24 cellular contexts compared by ENCODE assay signal in the genomic region with DNA sequence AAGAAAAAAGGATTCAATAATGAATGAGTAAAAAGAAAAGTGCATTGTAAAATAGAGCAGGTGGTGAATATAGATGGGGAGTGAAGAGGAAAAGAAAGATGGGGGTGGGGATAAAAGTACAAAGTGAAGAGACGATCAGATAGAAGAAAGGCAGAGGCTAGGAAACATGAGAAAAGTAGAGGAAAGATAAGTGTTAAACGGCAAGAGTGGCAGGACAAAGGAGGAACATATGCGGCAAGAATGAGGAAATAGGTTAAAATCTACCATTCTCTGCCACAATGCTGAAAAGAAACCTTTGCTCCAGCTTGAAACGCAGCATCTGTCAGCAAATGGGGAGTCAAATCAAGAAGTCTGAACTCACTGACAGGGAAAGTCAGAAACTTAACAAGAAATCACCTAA. TPM values are rescaled to one million over a fixed set of nuclear protein-coding genes. Genes with fewer than 3 reads are reported as not detected.
A peak's percentile ranks its signal among the peaks of the same experiment; 100 is the strongest.
DNase-seq lines count a peak whose midpoint lies in the region; ATAC-seq and TF ChIP-seq lines count a peak whose summit lies in the region.
"Had no signal": no experiment of that assay in that cellular context is flagged by ENCODE, and none has a peak within 500 bp of the region (broad histone marks: within the 10 kb centered on the region; RNA-seq: fewer than 3 reads in every experiment).

No MANE protein-coding gene starts in this region.

- TF ChIP-seq POLR2A in lower leg skin (IDR thresholded peaks at IDR 0.05), result no peak

- peaks cover 51% of the 10 kb centered on the region for H3K4me1 Mint-ChIP-seq in CD4-positive, alpha-beta T cell (ENCODE audit: low read depth)
- peaks cover 25% of the 10 kb centered on the region for H3K4me1 Mint-ChIP-seq in activated T-helper 17 cell treated with anti-CD3 and anti-CD28 coated beads, Interleukin-2, amount 50 U/mL, for 72 hours

- POLR2A ChIA-PET in CD4-positive, alpha-beta T cell (lab: Charles Lee), result no interaction called here

- H3K27me3 Mint-ChIP-seq in CD4-positive, alpha-beta T cell, result no peaks in the 10 kb centered on the region
- H3K27me3 Mint-ChIP-seq in activated T-helper 17 cell treated with anti-CD3 and anti-CD28 coated beads, Interleukin-2, amount 50 U/mL, for 72 hours, result no peaks in the 10 kb centered on the region
- H3K27me3 Mint-ChIP-seq: activated naive CD4-positive, alpha-beta T cell treated with anti-CD3 and anti-CD28 coated beads, Interleukin-2, amount 10 ng/mL, durations not matched to agents 7 days and 5 days had no signal

- H3K9me3 Mint-ChIP-seq in CD4-positive, alpha-beta T cell, result no peaks in the 10 kb centered on the region
- no peaks in the 10 kb centered on the region for H3K9me3 Mint-ChIP-seq in activated T-helper 17 cell treated with anti-CD3 and anti-CD28 coated beads, Interleukin-2, amount 50 U/mL, for 72 hours
- H3K9me3 Mint-ChIP-seq: activated naive CD4-positive, alpha-beta T cell treated with anti-CD3 and anti-CD28 coated beads, Interleukin-2, amount 10 ng/mL, durations not matched to agents 7 days and 5 days; T-helper 1 cell treated with Interleukin-12 subunit alpha and Interleukin-12 subunit beta and Interleukin-4 antibody, amounts not matched to agents 30 μg/mL and 1 μg/mL, for 36 hours had no signal

- peak overlapping the region; percentile 76 for H3K4me2 ChIP-seq in Loucy (ENCODE audit: low read depth, low read length, poor library complexity, severe bottlenecking)

- no peak overlapping the region for H3K27ac ChIP-seq in CD4-positive, alpha-beta T cell (ENCODE audit: low read depth, low read length)
- H3K27ac ChIP-seq: colonic mucosa, parathyroid adenoma, testis had no signal

- ATAC-seq in CD4-positive, alpha-beta T cell (ENCODE audit: poor library complexity), result no peak
- ATAC-seq in GM18907 (IDR thresholded peaks at IDR 0.05; ENCODE audit: unreplicated experiment), result peak; percentile 37
- ATAC-seq in activated T-helper 17 cell treated with anti-CD3 and anti-CD28 coated beads, Interleukin-2, amount 50 U/mL, for 72 hours (replicated peaks), result no peak
- ATAC-seq: left lobe of liver had no signal

- no peaks in the 10 kb centered on the region for H3K27me3 ChIP-seq in CD4-positive, alpha-beta T cell (ENCODE audit: control insufficient read depth, insufficient read depth, low read length)
- no peaks in the 10 kb centered on the region for H3K27me3 ChIP-seq in Loucy (ENCODE audit: insufficient read depth, low read length, poor library complexity, severe bottlenecking)
- H3K27me3 ChIP-seq: colonic mucosa, testis had no signal

- H3K4me3 ChIP-seq in Loucy (ENCODE audit: low read length, poor library complexity, severe bottlenecking) (peak overlapping the region; percentile 74), lower leg skin (ENCODE audit: low read depth, poor library complexity, severe bottlenecking) (no peak overlapping the region)
- H3K4me3 ChIP-seq: colonic mucosa, testis had no signal

- 70 to 72% methylated on average over 4 of the region's 4 CpGs for WGBS in lower leg skin, 2 donors

- no peaks in the 10 kb centered on the region for H3K9me2 ChIP-seq in Loucy (replicated peaks; ENCODE audit: low read depth, low read length)

- peak overlapping the region; percentile 4 for H3K27ac Mint-ChIP-seq in CD4-positive, alpha-beta T cell
- H3K27ac Mint-ChIP-seq in activated T-helper 17 cell treated with anti-CD3 and anti-CD28 coated beads, Interleukin-2, amount 50 U/mL, for 72 hours, result peak overlapping the region; percentile 9
- H3K27ac Mint-ChIP-seq: activated naive CD4-positive, alpha-beta T cell treated with anti-CD3 and anti-CD28 coated beads, Interleukin-2, amount 10 ng/mL, durations not matched to agents 7 days and 5 days; T-helper 1 cell treated with Interleukin-12 subunit alpha and Interleukin-12 subunit beta and Interleukin-4 antibody, amounts not matched to agents 30 μg/mL and 1 μg/mL, for 36 hours had no signal

- TF ChIP-seq CTCF in CD4-positive, alpha-beta T cell (IDR thresholded peaks at IDR 0.05), result no peak
- TF ChIP-seq CTCF in Loucy (conservative IDR thresholded peaks at IDR 0.05; ENCODE audit: low read length) (no peak), lower leg skin (IDR thresholded peaks at IDR 0.05) (no peak)

- intact Hi-C loops in CD4-positive, alpha-beta T cell (cut with DNase I, micrococcal nuclease), result no loop called here
- intact Hi-C loops in lower leg skin (cut with DNase I; ENCODE audit: low total_unique reads), result no loop called here

- H3K9ac ChIP-seq in Loucy (ENCODE audit: low read depth, low read length, poor library complexity, severe bottlenecking), result peak overlapping the region; percentile 29
- H3K9ac ChIP-seq: parathyroid adenoma had no signal

- peaks cover 43% of the 10 kb centered on the region for H3K4me1 ChIP-seq in Loucy (ENCODE audit: insufficient read depth, low read length, poor library complexity, severe bottlenecking)
- H3K4me1 ChIP-seq: colonic mucosa, parathyroid adenoma, testis had no signal

- H3K36me3 ChIP-seq in Loucy (ENCODE audit: insufficient read depth, low read length), result no peaks in the 10 kb centered on the region
- H3K36me3 ChIP-seq: colonic mucosa had no signal

- CTCF ChIA-PET in CD4-positive, alpha-beta T cell (lab: Charles Lee), result no interaction called here

- H3F3A ChIP-seq in Loucy (ENCODE audit: low read depth), result no peaks in the 10 kb centered on the region

- no peak for DNase-seq in CD4-positive, alpha-beta T cell
- no peak for DNase-seq in inferior parietal cortex (ENCODE audit: extremely low spot score)
- DNase-seq in lower leg skin (ENCODE audit: low spot score in 2 of 2), result no peak
- no peak for DNase-seq in hippocampal formation (lab: John Stamatoyannopoulos, UW)
- DNase-seq in NCI-H2171 treated with DMSO at 0.1 percent for 48 hours (lab: John Stamatoyannopoulos, UW), result no peak
- DNase-seq: activated CD4-positive, alpha-beta T cell treated with anti-CD3 and anti-CD28 coated beads for 1 hour; activated CD8-positive, alpha-beta memory T cell treated with anti-CD3 and anti-CD28 coated beads, Interleukin-2, amount 50 U/mL, for 4 hours; activated naive CD4-positive, alpha-beta T cell treated with anti-CD3 and anti-CD28 coated beads, Interleukin-2, amount 10 ng/mL, durations not matched to agents 7 days and 5 days; colonic mucosa; foreskin fibroblast; H7; NCI-H2081 treated with DMSO at 0.1 percent for 48 hours; NCI-H774; stimulated activated CD4-positive, alpha-beta T cell treated with anti-CD3 and anti-CD28 coated beads, Interleukin-4, amount 100 ng/mL, for 24 hours; stimulated activated CD8-positive, alpha-beta memory T cell treated with anti-CD3 and anti-CD28 coated beads, Interleukin-4, amount 100 ng/mL, for 48 hours; testis had no signal

- H3K36me3 Mint-ChIP-seq in CD4-positive, alpha-beta T cell (ENCODE audit: low read depth), result no peaks in the 10 kb centered on the region
- peaks cover 6% of the 10 kb centered on the region for H3K36me3 Mint-ChIP-seq in activated T-helper 17 cell treated with anti-CD3 and anti-CD28 coated beads, Interleukin-2, amount 50 U/mL, for 72 hours (ENCODE audit: low read depth)

- H4K20me1 ChIP-seq in Loucy (ENCODE audit: insufficient read depth, low read length, poor library complexity, severe bottlenecking), result peaks cover 52% of the 10 kb centered on the region

- no peaks in the 10 kb centered on the region for H3K9me3 ChIP-seq in CD4-positive, alpha-beta T cell (ENCODE audit: control insufficient read depth, low read length)
- H3K9me3 ChIP-seq in Loucy (ENCODE audit: insufficient read depth, low read depth, low read length), result no peaks in the 10 kb centered on the region
- H3K9me3 ChIP-seq: colonic mucosa, testis had no signal

- H2AFZ ChIP-seq in Loucy (ENCODE audit: low read length), result no peak overlapping the region
- H2AFZ ChIP-seq: parathyroid adenoma had no signal

- H3K4me3 Mint-ChIP-seq in CD4-positive, alpha-beta T cell, result no peak overlapping the region
- H3K4me3 Mint-ChIP-seq in activated T-helper 17 cell treated with anti-CD3 and anti-CD28 coated beads, Interleukin-2, amount 50 U/mL, for 72 hours, result no peak overlapping the region
- H3K4me3 Mint-ChIP-seq: activated naive CD4-positive, alpha-beta T cell treated with anti-CD3 and anti-CD28 coated beads, Interleukin-2, amount 10 ng/mL, durations not matched to agents 7 days and 5 days; T-helper 1 cell treated with Interleukin-12 subunit alpha and Interleukin-12 subunit beta and Interleukin-4 antibody, amounts not matched to agents 30 μg/mL and 1 μg/mL, for 36 hours had no signal

- H3K79me2 ChIP-seq in Loucy (ENCODE audit: insufficient read depth, low read length), result peaks cover 53% of the 10 kb centered on the region
- H3K79me2 ChIP-seq: parathyroid adenoma had no signal

RNA-seq across cellular contexts. Expression of a gene that starts 6.8 kb away (rescaled TPM):
- 1 to 10 TPM; 4.3 to 5.1 TPM for total RNA-seq in CD4-positive, alpha-beta T cell
- 1 to 10 TPM; 3.9 to 5.4 TPM for total RNA-seq in activated T-helper 17 cell treated with anti-CD3 and anti-CD28 coated beads, Interleukin-2, amount 50 U/mL, for 72 hours
- 1 to 10 TPM; 1.2 to 4.5 (median 2.3) TPM for total RNA-seq in lower leg skin

RNA-seq across cellular contexts. Expression of a gene that starts 16.7 kb away (rescaled TPM):
- 1 to 10 TPM; 1.3 to 1.4 TPM for total RNA-seq in CD4-positive, alpha-beta T cell
- 1 to 10 TPM in 1 of 2 donors, under 1 TPM in 1; 0.48 to 1.1 TPM for total RNA-seq in activated T-helper 17 cell treated with anti-CD3 and anti-CD28 coated beads, Interleukin-2, amount 50 U/mL, for 72 hours
- total RNA-seq in lower leg skin, result 1 to 10 TPM in 3 of 4 donors, under 1 TPM in 1; 0.67 to 3.3 (median 1.6) TPM
- total RNA-seq: MCF 10A had no signal

RNA-seq across cellular contexts. Expression of a gene that starts 38.3 kb away (rescaled TPM):
- not detected for total RNA-seq in CD4-positive, alpha-beta T cell
- not detected for total RNA-seq in activated T-helper 17 cell treated with anti-CD3 and anti-CD28 coated beads, Interleukin-2, amount 50 U/mL, for 72 hours
- not detected for total RNA-seq in lower leg skin
- total RNA-seq: colonic mucosa, H7, MCF 10A, skeletal muscle tissue had no signal

RNA-seq across cellular contexts. Expression of a gene that starts 56.7 kb away (rescaled TPM):
- total RNA-seq in CD4-positive, alpha-beta T cell, result 10 to 100 TPM; 54.4 to 56.4 TPM
- 10 to 100 TPM; 15.3 to 26.7 TPM for total RNA-seq in activated T-helper 17 cell treated with anti-CD3 and anti-CD28 coated beads, Interleukin-2, amount 50 U/mL, for 72 hours
- 10 to 100 TPM in 3 of 4 donors, 1 to 10 TPM in 1; 7.1 to 19.6 (median 15.4) TPM for total RNA-seq in lower leg skin

RNA-seq across cellular contexts. Expression of a gene that starts 56.9 kb away (rescaled TPM):
- total RNA-seq in CD4-positive, alpha-beta T cell, result 10 to 100 TPM; 17.0 to 18.6 TPM
- 10 to 100 TPM; 51.1 to 51.9 TPM for total RNA-seq in activated T-helper 17 cell treated with anti-CD3 and anti-CD28 coated beads, Interleukin-2, amount 50 U/mL, for 72 hours
- 10 to 100 TPM; 11.7 to 25.3 (median 13.4) TPM for total RNA-seq in lower leg skin
